Comparison of ENCODE assay signal across 8 cellular contexts in genomic region chr7:5695037-5695708, GRCh38.
DNase-seq lines count a peak whose midpoint lies in the region; ATAC-seq and TF ChIP-seq lines count a peak whose summit lies in the region.

No MANE protein-coding gene starts in this region.

- H3K4me3 ChIP-seq in AG04450 (ENCODE audit: low read depth, low read length) = peak overlapping the region; percentile 45
- H3K4me3 ChIP-seq in gastroesophageal sphincter = peak overlapping the region; percentile 55 to 84
- peak overlapping the region; percentile 37 to 46 (median 39) for H3K4me3 ChIP-seq in skeletal muscle tissue (ENCODE audit: low read length in 3 of 3)

- H3K9me3 ChIP-seq in AG04450 (ENCODE audit: control insufficient read depth, insufficient read depth, low read length) (no peaks in the 10 kb centered on the region), KOPT-K1 (ENCODE audit: insufficient read depth, low read length, poor library complexity, severe bottlenecking) (no peaks in the 10 kb centered on the region), gastroesophageal sphincter (no peaks in the 10 kb centered on the region), skeletal muscle tissue (ENCODE audit: control insufficient read depth in 3 of 3, low read length in 3 of 3) (no peaks in the 10 kb centered on the region)

- H3K36me3 ChIP-seq in KOPT-K1 (ENCODE audit: insufficient read depth, low read length) (peaks cover 71% of the 10 kb centered on the region), gastroesophageal sphincter (no peaks in the 10 kb centered on the region), skeletal muscle tissue (ENCODE audit: control insufficient read depth in 3 of 3, insufficient read depth in 3 of 3, low read length in 3 of 3) (no peaks in the 10 kb centered on the region)

- TF ChIP-seq EP300 in gastroesophageal sphincter (IDR thresholded peaks at IDR 0.05) = peak; percentile 65

- TF ChIP-seq CTCF in AG04450 (IDR thresholded peaks at IDR 0.05; ENCODE audit: low read depth, low read length) (no peak), gastroesophageal sphincter (IDR thresholded peaks at IDR 0.05) (no peak)

- peak overlapping the region in 2 of 3 donors; percentile 44 to 71 for H3K9ac ChIP-seq in skeletal muscle tissue (ENCODE audit: low read depth in 1 of 3, low read length in 3 of 3)

- peak overlapping the region; percentile 99 for H3K27ac ChIP-seq in AG04450 (ENCODE audit: low read depth, low read length)
- H3K27ac ChIP-seq in KOPT-K1 (ENCODE audit: low read depth, low read length, poor library complexity, severe bottlenecking) = peak overlapping the region; percentile 44
- H3K27ac ChIP-seq in gastroesophageal sphincter = peak overlapping the region; percentile 93 to 100 (median 96)
- H3K27ac ChIP-seq in skeletal muscle tissue (ENCODE audit: low read depth, low read length) = peak overlapping the region; percentile 86

- TF ChIP-seq POLR2A in gastroesophageal sphincter (IDR thresholded peaks at IDR 0.05) = peak; percentile 95

- H3K27me3 ChIP-seq in AG04450 (ENCODE audit: control insufficient read depth, insufficient read depth, low read length) = no peaks in the 10 kb centered on the region
- H3K27me3 ChIP-seq in gastroesophageal sphincter = no peaks in the 10 kb centered on the region
- H3K27me3 ChIP-seq in skeletal muscle tissue (ENCODE audit: control insufficient read depth in 3 of 3, insufficient read depth in 3 of 3, low read length in 3 of 3) = no peaks in the 10 kb centered on the region

- POLR2A ChIA-PET in AG04450 (lab: Yijun Ruan, JAX) = interaction anchor here (0.6 to 1.3 kb wide), 2 partner anchors 23 to 86 kb away, joined by 3 read pairs; no protein-coding TSS in a partner anchor

- peaks cover 44 to 100% (median 69%) of the 10 kb centered on the region in 3 donors for H3K4me1 ChIP-seq in gastroesophageal sphincter
- H3K4me1 ChIP-seq in skeletal muscle tissue (ENCODE audit: control insufficient read depth in 3 of 3, insufficient read depth in 3 of 3, low read length in 3 of 3) = peaks cover 74 to 84% (median 80%) of the 10 kb centered on the region in 3 donors

- ATAC-seq in GM19397 (IDR thresholded peaks at IDR 0.05; ENCODE audit: unreplicated experiment) (peak; percentile 39), gastroesophageal sphincter (peak; percentile 57), GM19467 (IDR thresholded peaks at IDR 0.05; ENCODE audit: unreplicated experiment) (no peak)

- DNase-seq in AG04450 (ENCODE audit: low read depth, low spot score) (peak; percentile 80), activated T-cell treated with anti-CD3 and anti-CD28 coated beads for 48 hours (ENCODE audit: low read depth) (peak; percentile 57), DMS114 treated with DMSO at 0.1 percent for 48 hours (lab: John Stamatoyannopoulos, UW; ENCODE audit: unreplicated experiment) (no peak)

- WGBS in gastroesophageal sphincter (ENCODE audit: low coverage in 1 of 2), 2 donors = 16 to 23% methylated on average over 4 to 18 of the region's 19 CpGs

- CTCF ChIA-PET in AG04450 (lab: Charles Lee) = interaction anchor here (0.6 to 3.6 kb wide), 5 partner anchors 9 to 68 kb away, joined by 3 to 20 read pairs (median 4); no protein-coding TSS in a partner anchor

Comparison
In these comparisons a context has a peak if more than half of its experiments do, and no peak if none do; other contexts are left out.
1. H3K27ac ChIP-seq: peak in every context shown above with its lines; median percentile 99 in AG04450; 96 in gastroesophageal sphincter; 86 in skeletal muscle tissue; 44 in KOPT-K1.